In the genomic region with DNA sequence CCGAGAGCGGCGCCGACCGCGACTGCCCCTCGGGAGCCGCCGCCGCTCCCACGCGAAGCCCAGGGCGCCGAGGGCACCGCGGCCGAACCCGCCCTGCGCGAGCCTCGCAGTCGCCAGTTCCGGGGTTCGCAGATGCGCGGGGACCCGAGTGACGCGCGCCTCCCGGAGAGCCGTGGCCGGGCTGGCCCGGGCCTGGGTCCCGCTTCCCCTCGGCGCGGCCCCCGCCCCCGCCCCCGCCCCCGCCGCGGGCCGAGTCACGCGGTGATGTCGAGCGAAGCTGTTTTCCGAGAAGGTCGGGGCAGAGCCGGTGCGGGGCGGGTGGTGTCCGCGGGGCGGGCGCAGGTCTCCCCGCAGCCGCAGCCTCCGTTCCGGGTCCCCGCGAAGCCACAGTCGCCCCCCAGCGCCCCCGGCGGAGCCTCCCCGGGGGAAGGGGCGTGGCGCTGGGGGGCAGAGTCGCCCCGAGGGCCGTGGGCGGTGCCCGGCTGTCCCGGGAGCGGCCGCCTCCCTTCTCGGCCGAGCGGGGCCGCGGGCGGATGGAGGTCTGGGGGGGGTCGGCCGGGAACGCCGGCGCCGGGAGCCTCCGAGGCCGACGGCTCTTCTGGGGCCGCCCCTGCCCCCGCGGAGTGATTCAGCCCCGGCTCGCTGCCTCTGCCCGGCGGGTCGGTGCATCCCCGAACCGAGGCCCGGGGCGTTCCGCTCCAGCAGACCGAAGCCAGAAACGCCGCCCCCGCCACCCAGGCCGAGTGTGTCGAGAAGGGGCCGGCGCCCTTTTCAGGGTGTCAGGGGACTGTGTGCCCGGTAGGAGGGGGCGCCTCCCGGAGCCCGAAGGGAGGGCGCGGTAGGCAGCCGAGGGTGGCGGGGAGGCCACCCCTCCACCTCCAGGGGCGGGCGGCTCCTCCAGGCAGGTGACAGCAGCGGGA, we compare ENCODE assay signal across 8 cellular contexts. TPM values are rescaled to one million over a fixed set of nuclear protein-coding genes. Genes with fewer than 3 reads are reported as not detected.
DNase-seq lines count a peak whose midpoint lies in the region; ATAC-seq and TF ChIP-seq lines count a peak whose summit lies in the region.

No MANE protein-coding gene starts in this region.

- no peaks in the 10 kb centered on the region for H3K9me2 ChIP-seq in Karpas-422 (replicated peaks; ENCODE audit: insufficient read depth, low read length)

- no peak overlapping the region for H3K27ac ChIP-seq in Karpas-422 (ENCODE audit: low read length)

- H3K27me3 Mint-ChIP-seq in Caco-2 (ENCODE audit: insufficient read depth, unreplicated experiment) = peaks cover 3% of the 10 kb centered on the region

- peaks cover 24% of the 10 kb centered on the region for H3K4me1 Mint-ChIP-seq in Caco-2 (ENCODE audit: low read depth, unreplicated experiment)

- POLR2A ChIA-PET in Caco-2 (lab: Charles Lee) = no interaction called here

- peaks cover 47% of the 10 kb centered on the region for H3K36me3 Mint-ChIP-seq in Caco-2 (ENCODE audit: insufficient read depth, unreplicated experiment)

- no peak overlapping the region for H2AFZ ChIP-seq in Karpas-422 (ENCODE audit: low read length)

- no peaks in the 10 kb centered on the region for H3K9me3 Mint-ChIP-seq in Caco-2 (ENCODE audit: unreplicated experiment)

- peaks cover 61% of the 10 kb centered on the region for H3K4me1 ChIP-seq in Caco-2
- H3K4me1 ChIP-seq in Karpas-422 (ENCODE audit: low read length) = peaks cover 14% of the 10 kb centered on the region

- CTCF ChIA-PET in Caco-2 (lab: Charles Lee) = no interaction called here

- H3K9me3 ChIP-seq in Caco-2 (no peaks in the 10 kb centered on the region), Karpas-422 (ENCODE audit: low read length) (no peaks in the 10 kb centered on the region)

- H3K27ac Mint-ChIP-seq in Caco-2 (ENCODE audit: unreplicated experiment) = no peak overlapping the region

- no peaks in the 10 kb centered on the region for H3K79me2 ChIP-seq in Karpas-422 (ENCODE audit: low read length)

- H3K36me3 ChIP-seq in Caco-2 (ENCODE audit: control insufficient read depth, insufficient read depth, low read length) = peaks cover 5% of the 10 kb centered on the region
- no peaks in the 10 kb centered on the region for H3K36me3 ChIP-seq in Karpas-422 (ENCODE audit: insufficient read depth, low read length)

- H3K27me3 ChIP-seq in Caco-2 (replicated peaks; ENCODE audit: control insufficient read depth, insufficient read depth, low read length) = no peaks in the 10 kb centered on the region; the same call in 1 of the 2 replicates
- no peaks in the 10 kb centered on the region for H3K27me3 ChIP-seq in Karpas-422 (ENCODE audit: low read length)

- peak; percentile 31 to 34 for ATAC-seq in left cardiac atrium

- no peak for TF ChIP-seq CTCF in Caco-2 (IDR thresholded peaks at IDR 0.05; ENCODE audit: insufficient read depth in 1 of 2, low read depth in 1 of 2, low read length in 1 of 2, severe bottlenecking in 1 of 2, unreplicated experiment in 1 of 2)
- TF ChIP-seq CTCF in retinal pigment epithelial cell (conservative IDR thresholded peaks at IDR 0.05; ENCODE audit: low read depth, low read length) = no peak

- intact Hi-C loops in Caco-2 (cut with micrococcal nuclease; ENCODE audit: unreplicated experiment) = no loop called here
- intact Hi-C loops in left cardiac atrium (cut with DNase I) = no loop called here

- peak overlapping the region; percentile 63 for H3K4me2 ChIP-seq in Karpas-422 (ENCODE audit: low read depth, low read length, poor library complexity, severe bottlenecking)

- H3K9ac ChIP-seq in Karpas-422 (ENCODE audit: low read length) = peak overlapping the region; percentile 39

- DNase-seq in Caco-2 (peak in 1 of 2 experiments; percentile 58), Karpas-422 (peak; percentile 51), left cardiac atrium (peak; percentile 66), retinal pigment epithelial cell (ENCODE audit: low read depth) (no peak), cerebellum (ENCODE audit: low spot score) (no peak), middle frontal gyrus (ENCODE audit: extremely low spot score, low spot score) (no peak), NCI-H2107 (lab: John Stamatoyannopoulos, UW) (no peak)
- peak; percentile 82 for DNase-seq in activated effector memory CD4-positive, alpha-beta T cell treated with anti-CD3 and anti-CD28 coated beads, Interleukin-2, amount 50 U/mL, for 16 hours

- H3K4me3 Mint-ChIP-seq in Caco-2 (ENCODE audit: unreplicated experiment) = peak overlapping the region; percentile 55

- peak overlapping the region; percentile 60 for H3K4me3 ChIP-seq in Caco-2 (ENCODE audit: low read depth, low read length)
- H3K4me3 ChIP-seq in Karpas-422 (ENCODE audit: low read length) = peak overlapping the region; percentile 57
- H3K4me3 ChIP-seq in retinal pigment epithelial cell (ENCODE audit: low read length) = peak overlapping the region; percentile 62

- no TSS peak for BruUV-seq in Caco-2 (replicated peaks; lab: Mats Ljungman, UMichigan)

- 0 out of 2 replicates have a peak, but pooled peaks cover 3% of the 10 kb centered on the region for H4K20me1 ChIP-seq in Karpas-422 (ENCODE audit: insufficient read depth, low read depth, low read length)

RNA-seq across cellular contexts. Expression of a gene that starts 1.5 kb away (rescaled TPM):
- total RNA-seq in Caco-2 (2022) = 33.8 and 40.9 TPM in 2 replicates
- total RNA-seq in Karpas-422 (2014; rRNA removed; shearing (Covaris generic); ENCODE audit: low replicate concordance) = 1.3 and 2.4 TPM in 2 replicates
- total RNA-seq in left cardiac atrium = 10 to 100 TPM; 50.4 to 84.4 TPM
- 14.2 TPM for total RNA-seq in cerebellum

Comparison
In these comparisons a context has a peak if more than half of its experiments do, and no peak if none do; other contexts are left out.
1. DNase-seq: peak in Karpas-422 (single experiment), activated effector memory CD4-positive, alpha-beta T cell treated with anti-CD3 and anti-CD28 coated beads, Interleukin-2, amount 50 U/mL, for 16 hours (single experiment) and left cardiac atrium (single experiment); none in retinal pigment epithelial cell (single experiment), cerebellum (single experiment), middle frontal gyrus (single experiment) and NCI-H2107 (single experiment).
2. Peak in every context shown above with its lines, with median percentiles within 50 percentile points of each other: H3K4me3 ChIP-seq.